9 cellular contexts compared by ENCODE assay signal in the genomic region with DNA sequence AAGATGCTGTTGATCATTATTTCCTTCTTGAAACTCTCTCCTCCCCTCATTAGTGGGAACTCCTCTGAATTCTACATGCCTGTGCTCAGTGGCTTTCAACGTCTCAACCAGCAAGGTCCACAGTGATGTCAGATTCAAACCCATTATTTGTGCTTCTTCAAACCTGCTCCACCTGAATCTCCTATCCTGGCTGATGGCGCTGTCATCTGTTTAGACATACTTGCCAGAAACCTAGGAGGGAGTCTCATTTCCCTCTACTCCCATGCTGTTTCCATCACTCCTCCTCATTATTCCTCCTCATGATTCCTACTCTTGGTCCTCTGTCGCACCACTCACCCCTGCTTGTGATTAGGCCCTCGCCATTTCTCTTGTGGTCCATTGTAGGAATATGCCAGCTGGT. TPM values are rescaled to one million over a fixed set of nuclear protein-coding genes. Genes with fewer than 3 reads are reported as not detected.
DNase-seq lines count a peak whose midpoint lies in the region; ATAC-seq and TF ChIP-seq lines count a peak whose summit lies in the region.
"Had no signal": no experiment of that assay in that cellular context is flagged by ENCODE, and none has a peak within 500 bp of the region (broad histone marks: within the 10 kb centered on the region; RNA-seq: fewer than 3 reads in every experiment).

No MANE protein-coding gene starts in this region.

- no peaks in the 10 kb centered on the region for H3K27me3 ChIP-seq in left lung
- no peaks in the 10 kb centered on the region for H3K27me3 ChIP-seq in subcutaneous abdominal adipose tissue (ENCODE audit: control insufficient read depth in 5 of 5, insufficient read depth in 4 of 5, low read length in 5 of 5)

- no peak overlapping the region for H3K4me3 ChIP-seq in left lung
- H3K4me3 ChIP-seq in subcutaneous abdominal adipose tissue (ENCODE audit: low read depth in 1 of 5, low read length in 5 of 5), result peak overlapping the region in 2 of 5 donors; percentile 30 to 36

- no peak overlapping the region for H3K9ac ChIP-seq in subcutaneous abdominal adipose tissue (ENCODE audit: low read length in 5 of 5)

- POLR2A ChIA-PET in activated CD4-positive, alpha-beta T cell treated with anti-CD3 and anti-CD28 coated beads, Interleukin-2, amount 10 ng/mL, durations not matched to agents 7 days and 5 days (lab: Charles Lee), result no interaction called here

- ATAC-seq in left lung (no peak), HG03139 (IDR thresholded peaks at IDR 0.05; ENCODE audit: unreplicated experiment) (no peak)

- H3K4me1 ChIP-seq in left lung (peaks cover 22 to 57% of the 10 kb centered on the region in 2 donors), subcutaneous abdominal adipose tissue (ENCODE audit: control insufficient read depth in 5 of 5, insufficient read depth in 5 of 5, low read length in 5 of 5) (peaks cover 11 to 52% (median 47%) of the 10 kb centered on the region in 5 donors)

- H3K9me3 ChIP-seq in left lung, result no peaks in the 10 kb centered on the region
- no peaks in the 10 kb centered on the region for H3K9me3 ChIP-seq in subcutaneous abdominal adipose tissue (ENCODE audit: control insufficient read depth in 5 of 5, low read length in 5 of 5)

- DNase-seq in activated CD4-positive, alpha-beta T cell treated with anti-CD3 and anti-CD28 coated beads, Interleukin-2, amount 10 ng/mL, durations not matched to agents 7 days and 5 days, result no peak
- no peak for DNase-seq in activated CD4-positive, alpha-beta T cell treated with anti-CD3 and anti-CD28 coated beads for 1 hour
- DNase-seq in left lung, result no peak
- no peak for DNase-seq in stimulated activated CD4-positive, alpha-beta T cell treated with anti-CD3 and anti-CD28 coated beads, Interleukin-2, amount 100 ng/mL, for 24 hours
- DNase-seq in NCI-H1694 (lab: John Stamatoyannopoulos, UW), result no peak
- DNase-seq: NCI-H2171 had no signal

- no peaks in the 10 kb centered on the region for H3K27me3 Mint-ChIP-seq in activated CD4-positive, alpha-beta T cell treated with anti-CD3 and anti-CD28 coated beads, Interleukin-2, amount 10 ng/mL, durations not matched to agents 7 days and 5 days
- no peaks in the 10 kb centered on the region for H3K27me3 Mint-ChIP-seq in activated naive CD8-positive, alpha-beta T cell

- H3K4me3 Mint-ChIP-seq in activated CD4-positive, alpha-beta T cell treated with anti-CD3 and anti-CD28 coated beads, Interleukin-2, amount 10 ng/mL, durations not matched to agents 7 days and 5 days, result no peak overlapping the region
- H3K4me3 Mint-ChIP-seq in activated naive CD8-positive, alpha-beta T cell, result peak overlapping the region; percentile 36

- no peaks in the 10 kb centered on the region for H3K9me3 Mint-ChIP-seq in activated CD4-positive, alpha-beta T cell treated with anti-CD3 and anti-CD28 coated beads, Interleukin-2, amount 10 ng/mL, durations not matched to agents 7 days and 5 days
- H3K9me3 Mint-ChIP-seq in activated naive CD8-positive, alpha-beta T cell (ENCODE audit: low read depth), result no peaks in the 10 kb centered on the region

- peak overlapping the region; percentile 51 for H3K27ac Mint-ChIP-seq in activated CD4-positive, alpha-beta T cell treated with anti-CD3 and anti-CD28 coated beads, Interleukin-2, amount 10 ng/mL, durations not matched to agents 7 days and 5 days
- no peak overlapping the region for H3K27ac Mint-ChIP-seq in activated naive CD8-positive, alpha-beta T cell

- H3K36me3 ChIP-seq in left lung (no peaks in the 10 kb centered on the region), subcutaneous abdominal adipose tissue (ENCODE audit: control insufficient read depth in 5 of 5, insufficient read depth in 5 of 5, low read length in 5 of 5) (no peaks in the 10 kb centered on the region)

- no peak for TF ChIP-seq CTCF in left lung (IDR thresholded peaks at IDR 0.05)

- peaks cover 50% of the 10 kb centered on the region for H3K4me1 Mint-ChIP-seq in activated CD4-positive, alpha-beta T cell treated with anti-CD3 and anti-CD28 coated beads, Interleukin-2, amount 10 ng/mL, durations not matched to agents 7 days and 5 days
- H3K4me1 Mint-ChIP-seq in activated naive CD8-positive, alpha-beta T cell (ENCODE audit: low read depth), result peaks cover 45% of the 10 kb centered on the region

- intact Hi-C loops in left lung (cut with DNase I), result no loop called here

- H3K36me3 Mint-ChIP-seq in activated CD4-positive, alpha-beta T cell treated with anti-CD3 and anti-CD28 coated beads, Interleukin-2, amount 10 ng/mL, durations not matched to agents 7 days and 5 days (ENCODE audit: low read depth), result peaks cover 15% of the 10 kb centered on the region
- peaks cover 3% of the 10 kb centered on the region for H3K36me3 Mint-ChIP-seq in activated naive CD8-positive, alpha-beta T cell

- CTCF ChIA-PET in activated CD4-positive, alpha-beta T cell treated with anti-CD3 and anti-CD28 coated beads, Interleukin-2, amount 10 ng/mL, durations not matched to agents 7 days and 5 days (lab: Charles Lee), result interaction anchor here (1.1 to 3.0 kb wide), 5 partner anchors 13 to 46 kb away, joined by 3 to 12 read pairs (median 3); no protein-coding TSS in a partner anchor

- H3K27ac ChIP-seq in left lung, result peak overlapping the region; percentile 88 to 97
- H3K27ac ChIP-seq in subcutaneous abdominal adipose tissue (ENCODE audit: low read depth, low read length), result peak overlapping the region; percentile 88

RNA-seq across cellular contexts. Expression of a gene that starts 2.9 kb away (rescaled TPM):
- total RNA-seq in activated CD4-positive, alpha-beta T cell treated with anti-CD3 and anti-CD28 coated beads, Interleukin-2, amount 10 ng/mL, durations not matched to agents 7 days and 5 days, result 100 to 1,000 TPM in 1 of 2 experiments, 10 to 100 TPM in 1; 99.6 to 106 TPM
- 10 to 100 TPM; 47.3 to 63.2 TPM for total RNA-seq in left lung
